Comparison of ENCODE assay signal across 1 cellular context in genomic region chr11:78034623-78035022, GRCh38.
TF ChIP-seq lines count a peak whose summit lies in the region.

No MANE protein-coding gene starts in this region.

TF ChIP-seq in K562, 482 proteins besides CTCF, POLR2A, EP300 and RAD21 (continues in another document):
- TF ChIP-seq, protein P1, sequence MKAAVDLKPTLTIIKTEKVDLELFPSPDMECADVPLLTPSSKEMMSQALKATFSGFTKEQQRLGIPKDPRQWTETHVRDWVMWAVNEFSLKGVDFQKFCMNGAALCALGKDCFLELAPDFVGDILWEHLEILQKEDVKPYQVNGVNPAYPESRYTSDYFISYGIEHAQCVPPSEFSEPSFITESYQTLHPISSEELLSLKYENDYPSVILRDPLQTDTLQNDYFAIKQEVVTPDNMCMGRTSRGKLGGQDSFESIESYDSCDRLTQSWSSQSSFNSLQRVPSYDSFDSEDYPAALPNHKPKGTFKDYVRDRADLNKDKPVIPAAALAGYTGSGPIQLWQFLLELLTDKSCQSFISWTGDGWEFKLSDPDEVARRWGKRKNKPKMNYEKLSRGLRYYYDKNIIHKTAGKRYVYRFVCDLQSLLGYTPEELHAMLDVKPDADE (conservative IDR thresholded peaks at IDR 0.05; ENCODE audit: control insufficient read depth, low read depth, low read length): no peak
- TF ChIP-seq, protein P2, sequence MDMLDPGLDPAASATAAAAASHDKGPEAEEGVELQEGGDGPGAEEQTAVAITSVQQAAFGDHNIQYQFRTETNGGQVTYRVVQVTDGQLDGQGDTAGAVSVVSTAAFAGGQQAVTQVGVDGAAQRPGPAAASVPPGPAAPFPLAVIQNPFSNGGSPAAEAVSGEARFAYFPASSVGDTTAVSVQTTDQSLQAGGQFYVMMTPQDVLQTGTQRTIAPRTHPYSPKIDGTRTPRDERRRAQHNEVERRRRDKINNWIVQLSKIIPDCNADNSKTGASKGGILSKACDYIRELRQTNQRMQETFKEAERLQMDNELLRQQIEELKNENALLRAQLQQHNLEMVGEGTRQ (CRISPR knock-in tag; IDR thresholded peaks at IDR 0.05): peak; percentile 22; the same call in 1 of the 2 replicates
- TF ChIP-seq ZNF212 (CRISPR knock-in tag; IDR thresholded peaks at IDR 0.05) (no peak), ETV1 (tag; conservative IDR thresholded peaks at IDR 0.05; ENCODE audit: low read depth) (no peak), HMGN3 (IDR thresholded peaks at IDR 0.05; ENCODE audit: borderline replicate concordance, extremely low read depth, insufficient read length, low read depth, low read length) (no peak), SP2 (IDR thresholded peaks at IDR 0.05; ENCODE audit: extremely low read depth, low read depth, low read length, poor library complexity, severe bottlenecking) (no peak), HDAC8 (tag; IDR thresholded peaks at IDR 0.05) (peak; percentile 83; the same call in 1 of the 2 replicates), EHMT2 (IDR thresholded peaks at IDR 0.05) (peak; percentile 46; the same call in 1 of the 2 replicates), CC2D1A (IDR thresholded peaks at IDR 0.05) (no peak), ID3 (CRISPR knock-in tag; IDR thresholded peaks at IDR 0.05) (no peak), ID3 (tag; IDR thresholded peaks at IDR 0.05) (0 out of 2 replicates have a peak, but pooled peaks have one; percentile 61), SMARCA4 (IDR thresholded peaks at IDR 0.05) (peak; percentile 70; the same call in 1 of the 2 replicates), GTF2E2 (tag; IDR thresholded peaks at IDR 0.05) (no peak), NFE2 (IDR thresholded peaks at IDR 0.05; ENCODE audit: low read depth) (peak; percentile 58), SMARCE1 (IDR thresholded peaks at IDR 0.05) (peak; percentile 38; the same call in 1 of the 2 replicates), ZNF592 (IDR thresholded peaks at IDR 0.05) (peak; percentile 85), MAX (CRISPR knock-in tag; IDR thresholded peaks at IDR 0.05) (peak; percentile 58), FOSL1 (tag; conservative IDR thresholded peaks at IDR 0.05) (peak; percentile 76), MNT (conservative IDR thresholded peaks at IDR 0.05) (peak; percentile 44 to 70; a peak in 3 of 4 replicates), CBX5 (IDR thresholded peaks at IDR 0.05; ENCODE audit: borderline replicate concordance, low read depth) (no peak), ZNF311 (CRISPR knock-in tag; IDR thresholded peaks at IDR 0.05) (no peak), ZNF316 (IDR thresholded peaks at IDR 0.05) (no peak), MAFK (IDR thresholded peaks at IDR 0.05; ENCODE audit: low read length) (no peak), EZH2 (IDR thresholded peaks at IDR 0.05; ENCODE audit: borderline replicate concordance, low read depth, low read length) (no peak), NR3C1 (CRISPR knock-in tag; IDR thresholded peaks at IDR 0.05) (no peak), ZNF146 (CRISPR knock-in tag; IDR thresholded peaks at IDR 0.05; ENCODE audit: unreplicated experiment) (peak; percentile 47), SIX5 (IDR thresholded peaks at IDR 0.05; ENCODE audit: borderline replicate concordance in 1 of 2, insufficient read depth in 1 of 2, low read depth in 1 of 2, low read length in 2 of 2) (no peak), C11orf30 (IDR thresholded peaks at IDR 0.05; ENCODE audit: low read depth) (peak; percentile 25; the same call in 1 of the 2 replicates), GATAD2B (IDR thresholded peaks at IDR 0.05; ENCODE audit: borderline replicate concordance) (no peak), SMARCC2 (IDR thresholded peaks at IDR 0.05; ENCODE audit: low read depth) (peak; percentile 47; the same call in 1 of the 2 replicates), JUN (IDR thresholded peaks at IDR 0.05; ENCODE audit: borderline replicate concordance, low read depth, low read length) (peak; percentile 43; the same call in 1 of the 2 replicates), JUN (CRISPR knock-in tag; IDR thresholded peaks at IDR 0.05; ENCODE audit: borderline replicate concordance) (no peak), ZNF584 (CRISPR knock-in tag; IDR thresholded peaks at IDR 0.05; ENCODE audit: low read depth) (0 out of 2 replicates have a peak, but pooled peaks have one; percentile 37), DMBX1 (CRISPR knock-in tag; IDR thresholded peaks at IDR 0.05; ENCODE audit: borderline replicate concordance) (peak; percentile 18; the same call in 1 of the 2 replicates), L3MBTL2 (IDR thresholded peaks at IDR 0.05) (peak; percentile 90), CCAR2 (IDR thresholded peaks at IDR 0.05; ENCODE audit: low read depth, low read length) (no peak)
- TF ChIP-seq, protein P3, sequence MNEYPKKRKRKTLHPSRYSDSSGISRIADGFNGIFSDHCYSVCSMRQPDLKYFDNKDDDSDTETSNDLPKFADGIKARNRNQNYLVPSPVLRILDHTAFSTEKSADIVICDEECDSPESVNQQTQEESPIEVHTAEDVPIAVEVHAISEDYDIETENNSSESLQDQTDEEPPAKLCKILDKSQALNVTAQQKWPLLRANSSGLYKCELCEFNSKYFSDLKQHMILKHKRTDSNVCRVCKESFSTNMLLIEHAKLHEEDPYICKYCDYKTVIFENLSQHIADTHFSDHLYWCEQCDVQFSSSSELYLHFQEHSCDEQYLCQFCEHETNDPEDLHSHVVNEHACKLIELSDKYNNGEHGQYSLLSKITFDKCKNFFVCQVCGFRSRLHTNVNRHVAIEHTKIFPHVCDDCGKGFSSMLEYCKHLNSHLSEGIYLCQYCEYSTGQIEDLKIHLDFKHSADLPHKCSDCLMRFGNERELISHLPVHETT (CRISPR knock-in tag; conservative IDR thresholded peaks at IDR 0.05 in 1 of 2, IDR thresholded peaks at IDR 0.05 in 1 of 2): peak in 1 of 2 experiments; percentile 23; a peak in 1 of 4 replicates
- TF ChIP-seq, protein P4, sequence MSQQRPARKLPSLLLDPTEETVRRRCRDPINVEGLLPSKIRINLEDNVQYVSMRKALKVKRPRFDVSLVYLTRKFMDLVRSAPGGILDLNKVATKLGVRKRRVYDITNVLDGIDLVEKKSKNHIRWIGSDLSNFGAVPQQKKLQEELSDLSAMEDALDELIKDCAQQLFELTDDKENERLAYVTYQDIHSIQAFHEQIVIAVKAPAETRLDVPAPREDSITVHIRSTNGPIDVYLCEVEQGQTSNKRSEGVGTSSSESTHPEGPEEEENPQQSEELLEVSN (IDR thresholded peaks at IDR 0.05; ENCODE audit: borderline replicate concordance in 1 of 2, extremely low read depth in 1 of 2, insufficient read depth in 1 of 2, insufficient read length in 1 of 2, low read depth in 1 of 2, low read length in 1 of 2, poor library complexity in 1 of 2, severe bottlenecking in 1 of 2): peak; percentile 62 to 70
